Comparison of ENCODE assay signal across 1 cellular context in the genomic region with DNA sequence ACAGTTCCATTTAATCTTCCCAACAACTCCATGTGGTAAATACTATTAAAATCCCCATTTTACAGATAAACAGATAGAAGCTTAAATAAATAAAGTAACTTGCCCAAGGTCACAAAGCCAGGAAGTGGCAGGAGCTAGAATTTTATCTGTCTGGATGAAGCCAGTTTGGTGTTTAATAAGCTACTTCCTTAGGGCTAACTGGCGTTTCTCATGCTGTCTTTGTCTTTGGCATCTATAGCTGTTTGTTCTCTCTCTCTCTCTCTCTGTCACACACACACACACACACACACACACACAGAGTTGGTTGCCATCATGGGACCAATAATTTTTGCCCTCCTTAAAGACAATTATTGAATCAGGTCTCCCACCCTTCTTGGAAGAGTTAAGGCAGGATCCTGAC.
TF ChIP-seq lines count a peak whose summit lies in the region.

No MANE protein-coding gene starts in this region.

TF ChIP-seq in A549, 52 proteins besides CTCF, POLR2A, EP300 and RAD21 (continued from another document):
- TF ChIP-seq JUNB (IDR thresholded peaks at IDR 0.05) (no peak), KDM1A (IDR thresholded peaks at IDR 0.05; ENCODE audit: low read depth) (0 out of 2 replicates have a peak, but pooled peaks have one; percentile 15), ESRRA (IDR thresholded peaks at IDR 0.05; ENCODE audit: borderline replicate concordance, low read length) (peak; percentile 67; the same call in 1 of the 2 replicates), FOSB (CRISPR knock-in tag; IDR thresholded peaks at IDR 0.05) (no peak)
